Comparison of ENCODE assay signal across 11 cellular contexts in the genomic region with DNA sequence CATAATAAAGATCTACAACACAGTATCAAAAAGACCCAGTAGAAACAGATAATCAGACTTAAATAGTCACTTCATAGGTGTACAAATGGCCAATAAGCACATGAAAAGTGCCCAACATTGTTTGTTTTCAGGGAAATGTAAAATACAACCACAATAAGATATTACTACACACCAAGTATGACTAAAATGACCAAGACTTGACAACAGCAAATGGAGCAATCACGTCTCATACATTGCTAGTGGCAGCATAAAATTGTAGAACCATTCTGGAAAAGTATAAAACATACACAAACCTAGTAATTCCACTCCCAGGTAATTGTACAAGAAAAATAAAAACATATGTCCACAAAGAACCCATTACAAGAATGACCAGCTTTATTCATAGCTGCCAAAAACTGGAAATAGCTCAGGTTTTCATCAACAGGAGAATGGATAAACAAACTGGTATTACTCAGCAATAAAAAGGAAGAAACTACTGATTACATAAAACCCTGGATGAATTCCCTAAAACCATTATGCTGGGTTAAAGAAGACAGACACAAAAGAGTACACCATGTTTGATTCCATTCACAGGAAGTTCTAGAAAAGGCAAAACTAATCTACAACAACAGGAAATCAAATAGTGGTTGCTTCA.
A peak's percentile ranks its signal among the peaks of the same experiment; 100 is the strongest.
DNase-seq lines count a peak whose midpoint lies in the region; ATAC-seq, FAIRE-seq and TF ChIP-seq lines count a peak whose summit lies in the region.
"Had no signal": no experiment of that assay in that cellular context is flagged by ENCODE, and none has a peak within 500 bp of the region (broad histone marks: within the 10 kb centered on the region; RNA-seq: fewer than 3 reads in every experiment).

No MANE protein-coding gene starts in this region.

- H3K4me3 ChIP-seq in liver (ENCODE audit: low read depth in 1 of 3, low read length in 3 of 3) (no peak overlapping the region), HepG2 (replicated peaks in 1 of 3; ENCODE audit: insufficient read depth in 1 of 3, low read depth in 2 of 3, low read length in 3 of 3) (no peak overlapping the region), K562 (no peak overlapping the region), right lobe of liver (no peak overlapping the region), urinary bladder (ENCODE audit: low read depth, low read length) (no peak overlapping the region)
- H3K4me3 ChIP-seq: right atrium auricular region had no signal

- intact Hi-C loops in HepG2 (cut with micrococcal nuclease; ENCODE audit: unreplicated experiment) (no loop called here), K562 (cut with micrococcal nuclease) (no loop called here), right lobe of liver (cut with DNase I) (no loop called here)

- H3K9ac ChIP-seq in liver (ENCODE audit: low read depth in 1 of 2, low read length in 2 of 2) (no peak overlapping the region), HepG2 (ENCODE audit: insufficient read depth, low read depth, low read length) (no peak overlapping the region), K562 (ENCODE audit: insufficient read depth in 1 of 2, low read depth in 2 of 2, low read length in 2 of 2) (no peak overlapping the region)

- H3K36me3 ChIP-seq in liver (ENCODE audit: control insufficient read depth in 4 of 4, insufficient read depth in 3 of 4, low read depth in 1 of 4, low read length in 3 of 4) (peaks cover 4 to 27% (median 8%) of the 10 kb centered on the region in 4 donors), HepG2 (replicated peaks in 1 of 2; ENCODE audit: control insufficient read depth in 1 of 2, insufficient read depth in 2 of 2, low read length in 2 of 2) (peaks cover 10 to 36% of the 10 kb centered on the region in 2 experiments), K562 (ENCODE audit: control insufficient read depth, insufficient read depth, low read length) (peaks cover 38% of the 10 kb centered on the region; the same call in 1 of the 3 replicates), right lobe of liver (peaks cover 0 to 7% (median 4%) of the 10 kb centered on the region in 4 donors), urinary bladder (ENCODE audit: insufficient read depth) (no peaks in the 10 kb centered on the region)

- TF ChIP-seq RAD21 in liver (IDR thresholded peaks at IDR 0.05) (peak in 1 of 2 donors; percentile 17), HepG2 (CRISPR knock-in tag; IDR thresholded peaks at IDR 0.05) (no peak), K562 (CRISPR knock-in tag; conservative IDR thresholded peaks at IDR 0.05 in 1 of 2, IDR thresholded peaks at IDR 0.05 in 1 of 2) (no peak)

- ATAC-seq in HepG2 (no peak), K562 (no peak), right lobe of liver (peak; percentile 43 to 81 (median 72)), HG03521 (IDR thresholded peaks at IDR 0.05; ENCODE audit: unreplicated experiment) (no peak)

- POLR2A ChIA-PET in HepG2 (lab: Yijun Ruan, JAX): no interaction called here
- POLR2A ChIA-PET in K562 (lab: Yijun Ruan, JAX): no interaction called here

- TF ChIP-seq CTCF in liver (IDR thresholded peaks at IDR 0.05; ENCODE audit: low read depth, low read length, missing input control) (no peak), HepG2 (CRISPR knock-in tag; IDR thresholded peaks at IDR 0.05) (no peak), K562 (IDR thresholded peaks at IDR 0.05 in 2 of 3, conservative IDR thresholded peaks at IDR 0.05 in 1 of 3; ENCODE audit: insufficient read depth in 2 of 3, low read depth in 1 of 3, low read length in 3 of 3) (no peak), right lobe of liver (IDR thresholded peaks at IDR 0.05) (no peak)

- WGBS in liver: 96% methylated on average over 1 of the region's 1 CpG
- 97% methylated on average over 1 of the region's 1 CpG for WGBS in HepG2 (ENCODE audit: low lambda C conversion rate)
- 100% methylated on average over 1 of the region's 1 CpG for WGBS in K562 (ENCODE audit: insufficient coverage, low coverage, missing lambda C conversion rate)
- WGBS in right lobe of liver (ENCODE audit: insufficient coverage, low coverage, low lambda C conversion rate, missing lambda C conversion rate): 56% methylated on average over 1 of the region's 1 CpG
- WGBS in urinary bladder: 44% methylated on average over 1 of the region's 1 CpG

- H2AFZ ChIP-seq in HepG2 (ENCODE audit: low read length) (no peak overlapping the region), K562 (ENCODE audit: low read depth, low read length) (no peak overlapping the region)

- no peak for DNase-seq in HepG2 (ENCODE audit: low spot score)
- DNase-seq in K562 (ENCODE audit: extremely low read depth in 1 of 4, low spot score in 3 of 4): no peak
- DNase-seq in right lobe of liver: no peak
- DNase-seq in NCI-H1092 treated with DMSO at 0.1 percent for 48 hours (lab: John Stamatoyannopoulos, UW): no peak
- DNase-seq in KG1 (lab: John Stamatoyannopoulos, UW): no peak
- DNase-seq: head of caudate nucleus, SHP77 had no signal

- TF ChIP-seq POLR2A in HepG2 (IDR thresholded peaks at IDR 0.05; ENCODE audit: insufficient read depth in 1 of 2, low read depth in 2 of 2, low read length in 2 of 2) (no peak), K562 (conservative IDR thresholded peaks at IDR 0.05) (no peak), right lobe of liver (IDR thresholded peaks at IDR 0.05) (no peak)

- in situ Hi-C loops in HepG2 (cut with HindIII; ENCODE audit: extremely low pct_ligation_motif_present, low pct_unique_long_range_greater_than_20kb): no loop called here
- in situ Hi-C loops in K562 (cut with MboI): no loop called here

- H3K79me2 ChIP-seq in HepG2 (ENCODE audit: insufficient read depth, low read length) (no peaks in the 10 kb centered on the region), K562 (ENCODE audit: control insufficient read depth, insufficient read depth, low read length) (no peaks in the 10 kb centered on the region; the same call in 2 of the 3 replicates)

- H3K9me3 ChIP-seq in liver (ENCODE audit: control insufficient read depth in 4 of 4, low read length in 3 of 4): no peaks in the 10 kb centered on the region
- H3K9me3 ChIP-seq in HepG2 (ENCODE audit: low read length): peaks cover 9% of the 10 kb centered on the region
- H3K9me3 ChIP-seq in K562 (replicated peaks; ENCODE audit: control insufficient read depth, insufficient read depth, low read depth, low read length): no peaks in the 10 kb centered on the region
- no peaks in the 10 kb centered on the region for H3K9me3 ChIP-seq in right lobe of liver
- H3K9me3 ChIP-seq: right atrium auricular region had no signal

- TF ChIP-seq EP300 in HepG2 (IDR thresholded peaks at IDR 0.05; ENCODE audit: low read depth in 2 of 2, low read length in 2 of 2) (no peak), HepG2 (CRISPR knock-in tag; IDR thresholded peaks at IDR 0.05; ENCODE audit: borderline replicate concordance) (no peak), K562 (IDR thresholded peaks at IDR 0.05; ENCODE audit: low read length) (no peak)

- FAIRE-seq in HepG2 (lab: Jason Lieb, UNC) (no peak), K562 (lab: Jason Lieb, UNC) (no peak)

- H3K4me1 ChIP-seq in liver (ENCODE audit: control insufficient read depth in 4 of 4, insufficient read depth in 4 of 4, low read length in 3 of 4) (peaks cover 0 to 2% (median 0%) of the 10 kb centered on the region in 4 donors), HepG2 (ENCODE audit: insufficient read depth, low read length) (peaks cover 11% of the 10 kb centered on the region; the same call in 1 of the 2 replicates), K562 (replicated peaks in 1 of 2; ENCODE audit: control insufficient read depth in 2 of 2, insufficient read depth in 2 of 2, low read length in 2 of 2) (no peaks in the 10 kb centered on the region; a peak in 2 of 5 replicates), right lobe of liver (no peaks in the 10 kb centered on the region), urinary bladder (ENCODE audit: insufficient read depth) (no peaks in the 10 kb centered on the region)
- H3K4me1 ChIP-seq: right atrium auricular region had no signal

- H3K27me3 ChIP-seq in liver (ENCODE audit: control insufficient read depth in 4 of 4, insufficient read depth in 4 of 4, low read length in 3 of 4) (no peaks in the 10 kb centered on the region), HepG2 (ENCODE audit: control insufficient read depth in 1 of 2, insufficient read depth in 2 of 2, low read length in 2 of 2) (no peaks in the 10 kb centered on the region), K562 (ENCODE audit: control insufficient read depth in 2 of 2, insufficient read depth in 2 of 2, low read length in 2 of 2) (no peaks in the 10 kb centered on the region), right lobe of liver (no peaks in the 10 kb centered on the region)
- H3K27me3 ChIP-seq: right atrium auricular region had no signal

- H3K4me2 ChIP-seq in HepG2 (ENCODE audit: low read depth, low read length) (no peak overlapping the region), K562 (ENCODE audit: insufficient read depth, low read length) (no peak overlapping the region)

- BruUV-seq in HepG2 (replicated peaks; lab: Mats Ljungman, UMichigan): no TSS peak
- no TSS peak for BruUV-seq in K562 (replicated peaks; lab: Mats Ljungman, UMichigan)

- no peaks in the 10 kb centered on the region for H3K9me1 ChIP-seq in K562 (ENCODE audit: control insufficient read depth, insufficient read depth, low read length)

- CTCF ChIA-PET in HepG2 (lab: Yijun Ruan, JAX; ENCODE audit: low intra/inter-chr PET ratio, low total read pairs): no interaction called here
- CTCF ChIA-PET in K562 (lab: Yijun Ruan, JAX; ENCODE audit: low intra/inter-chr PET ratio): no interaction called here

- H3K27ac ChIP-seq in liver (ENCODE audit: low read depth in 1 of 2, low read length in 2 of 2): peak overlapping the region; percentile 25 to 50
- H3K27ac ChIP-seq in HepG2 (ENCODE audit: extremely low read length, insufficient read depth, low read length): no peak overlapping the region
- H3K27ac ChIP-seq in K562 (ENCODE audit: extremely low read depth, low read depth, low read length): no peak overlapping the region
- peak overlapping the region; percentile 0 to 29 (median 24) for H3K27ac ChIP-seq in right lobe of liver
- H3K27ac ChIP-seq in urinary bladder (ENCODE audit: low read depth): peak overlapping the region; percentile 10

- H4K20me1 ChIP-seq in HepG2 (ENCODE audit: insufficient read depth, low read length) (no peaks in the 10 kb centered on the region), K562 (replicated peaks; ENCODE audit: control insufficient read depth, insufficient read depth, low read length) (no peaks in the 10 kb centered on the region)

TF ChIP-seq in liver, 16 proteins besides CTCF, POLR2A, EP300 and RAD21:
- TF ChIP-seq NR2F2 (IDR thresholded peaks at IDR 0.05) (peak; percentile 11), TAF1 (conservative IDR thresholded peaks at IDR 0.05) (no peak), YY1 (IDR thresholded peaks at IDR 0.05) (peak; percentile 43)

TF ChIP-seq in HepG2, 621 proteins besides CTCF, POLR2A, EP300 and RAD21 (continues in another document):
- TF ChIP-seq NFE2L2 (IDR thresholded peaks at IDR 0.05; ENCODE audit: low read length) (no peak), PRPF4 (IDR thresholded peaks at IDR 0.05; ENCODE audit: low read depth, low read length, poor library complexity, severe bottlenecking) (no peak), KLF9 (CRISPR knock-in tag; IDR thresholded peaks at IDR 0.05; ENCODE audit: low read depth) (no peak)

TF ChIP-seq in K562, 482 proteins besides CTCF, POLR2A, EP300 and RAD21 (continues in another document):
- no peak for TF ChIP-seq PPARD (CRISPR knock-in tag; IDR thresholded peaks at IDR 0.05)
- no peak for TF ChIP-seq RFX7 (CRISPR knock-in tag; IDR thresholded peaks at IDR 0.05)
- TF ChIP-seq ZNF316 (IDR thresholded peaks at IDR 0.05): peak; percentile 28; the same call in 1 of the 2 replicates

Comparison
In these comparisons a context has a peak if more than half of its experiments do, and no peak if none do; other contexts are left out.
1. H3K27ac ChIP-seq: peak in liver (2 of 2), right lobe of liver (3 of 3) and urinary bladder (single experiment); none in HepG2 (single experiment) and K562 (single experiment).
2. ATAC-seq: peak in right lobe of liver (4 of 4); none in HepG2 (single experiment), K562 (single experiment) and HG03521 (single experiment).